In the genomic region with DNA sequence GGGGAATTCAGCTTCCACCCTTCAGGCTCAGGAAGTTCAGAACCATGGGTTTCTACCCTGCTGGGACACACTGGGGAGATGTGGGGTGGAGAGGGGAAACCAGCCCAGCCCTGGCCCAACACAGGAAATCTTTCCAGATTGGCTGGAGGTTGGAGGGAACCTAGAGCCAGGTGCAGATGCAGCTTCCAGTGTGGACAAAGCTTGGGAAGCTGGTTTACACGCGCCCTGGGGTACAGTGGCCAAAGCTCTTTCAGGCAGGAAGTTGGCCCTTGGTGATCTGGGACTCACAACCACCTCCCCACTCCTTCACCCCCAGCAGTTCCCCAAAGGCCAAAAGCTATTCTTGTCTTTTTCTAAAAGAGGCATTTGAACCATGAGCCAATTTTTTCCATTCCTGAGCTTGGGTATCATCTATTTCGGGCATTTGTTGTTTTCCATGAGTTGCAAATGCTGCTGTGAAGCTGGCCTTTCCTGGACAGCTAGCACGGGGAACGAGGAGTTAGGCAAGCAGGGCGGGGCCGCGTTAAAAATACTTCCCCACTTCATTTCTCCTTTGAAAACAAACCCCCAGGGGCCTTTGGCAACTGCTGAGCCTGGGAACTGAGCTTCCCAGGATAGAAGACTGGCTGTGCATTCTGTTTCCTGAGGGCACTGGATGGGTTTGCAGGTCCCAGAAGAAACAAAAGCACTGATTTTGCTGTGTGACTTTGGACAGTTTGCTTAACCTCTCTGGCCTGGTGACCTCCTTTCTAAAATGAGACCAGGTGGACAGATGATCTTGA, we compare ENCODE assay signal across 8 cellular contexts. TPM values are rescaled to one million over a fixed set of nuclear protein-coding genes. Genes with fewer than 3 reads are reported as not detected.
DNase-seq lines count a peak whose midpoint lies in the region; ATAC-seq and TF ChIP-seq lines count a peak whose summit lies in the region.

No MANE protein-coding gene starts in this region.

- TF ChIP-seq EP300 in suprapubic skin (IDR thresholded peaks at IDR 0.05) = peak; percentile 46

- H3K4me1 ChIP-seq in adipocyte (ENCODE audit: control insufficient read depth, insufficient read depth, low read length) = peaks cover 60% of the 10 kb centered on the region
- peaks cover 76% of the 10 kb centered on the region for H3K4me1 ChIP-seq in suprapubic skin

- H3K9me3 ChIP-seq in adipocyte (ENCODE audit: control insufficient read depth, low read length) (no peaks in the 10 kb centered on the region), suprapubic skin (no peaks in the 10 kb centered on the region)

- 11% methylated on average over 6 of the region's 8 CpGs for WGBS in suprapubic skin

- peak overlapping the region; percentile 46 for H3K4me3 ChIP-seq in adipocyte (ENCODE audit: low read length)
- no peak overlapping the region for H3K4me3 ChIP-seq in suprapubic skin

- no peak for TF ChIP-seq POLR2A in suprapubic skin (IDR thresholded peaks at IDR 0.05)

- DNase-seq in DMS53 (lab: John Stamatoyannopoulos, UW) (peak; percentile 54), DMS53 treated with DMSO at 0.1 percent for 48 hours (lab: John Stamatoyannopoulos, UW; ENCODE audit: unreplicated experiment) (no peak), adipocyte (ENCODE audit: low read depth) (peak; percentile 95), inferior parietal cortex (ENCODE audit: extremely low spot score) (peak; percentile 39), suprapubic skin (ENCODE audit: low spot score in 2 of 2) (peak; percentile 93 to 96), NCI-H1092 (lab: John Stamatoyannopoulos, UW) (no peak)

- peak overlapping the region; percentile 81 for H3K27ac ChIP-seq in suprapubic skin

- no peaks in the 10 kb centered on the region for H3K27me3 ChIP-seq in adipocyte (replicated peaks; ENCODE audit: control insufficient read depth, insufficient read depth, low read length)
- H3K27me3 ChIP-seq in suprapubic skin = no peaks in the 10 kb centered on the region

- peak overlapping the region; percentile 56 for H3K9ac ChIP-seq in adipocyte (ENCODE audit: low read length)

- no peak for TF ChIP-seq CTCF in suprapubic skin (IDR thresholded peaks at IDR 0.05)

- H3K36me3 ChIP-seq in adipocyte (ENCODE audit: control insufficient read depth, insufficient read depth, low read length, severe bottlenecking) = no peaks in the 10 kb centered on the region
- H3K36me3 ChIP-seq in suprapubic skin = no peaks in the 10 kb centered on the region

- ATAC-seq in GM21526 (IDR thresholded peaks at IDR 0.05; ENCODE audit: low FRiP score, unreplicated experiment) = no peak
- ATAC-seq in GM21390 (IDR thresholded peaks at IDR 0.05; ENCODE audit: unreplicated experiment) = no peak

RNA-seq across cellular contexts. Expression of a gene that starts 3.1 kb away (rescaled TPM):
- 10 to 100 TPM; 11.4 to 22.4 (median 15.0) TPM for total RNA-seq in suprapubic skin

RNA-seq across cellular contexts. Expression of a gene that starts 28.3 kb away (rescaled TPM):
- total RNA-seq in suprapubic skin = 1 to 10 TPM in 3 of 4 donors, under 1 TPM in 1; 0.52 to 2.6 (median 1.5) TPM

Comparison
In these comparisons a context has a peak if more than half of its experiments do, and no peak if none do; other contexts are left out.
1. DNase-seq: peak in DMS53 (single experiment), adipocyte (single experiment), inferior parietal cortex (single experiment) and suprapubic skin (2 of 2); none in DMS53 treated with DMSO at 0.1 percent for 48 hours (single experiment) and NCI-H1092 (single experiment).